Comparison of ENCODE assay signal across 19 cellular contexts in the genomic region with DNA sequence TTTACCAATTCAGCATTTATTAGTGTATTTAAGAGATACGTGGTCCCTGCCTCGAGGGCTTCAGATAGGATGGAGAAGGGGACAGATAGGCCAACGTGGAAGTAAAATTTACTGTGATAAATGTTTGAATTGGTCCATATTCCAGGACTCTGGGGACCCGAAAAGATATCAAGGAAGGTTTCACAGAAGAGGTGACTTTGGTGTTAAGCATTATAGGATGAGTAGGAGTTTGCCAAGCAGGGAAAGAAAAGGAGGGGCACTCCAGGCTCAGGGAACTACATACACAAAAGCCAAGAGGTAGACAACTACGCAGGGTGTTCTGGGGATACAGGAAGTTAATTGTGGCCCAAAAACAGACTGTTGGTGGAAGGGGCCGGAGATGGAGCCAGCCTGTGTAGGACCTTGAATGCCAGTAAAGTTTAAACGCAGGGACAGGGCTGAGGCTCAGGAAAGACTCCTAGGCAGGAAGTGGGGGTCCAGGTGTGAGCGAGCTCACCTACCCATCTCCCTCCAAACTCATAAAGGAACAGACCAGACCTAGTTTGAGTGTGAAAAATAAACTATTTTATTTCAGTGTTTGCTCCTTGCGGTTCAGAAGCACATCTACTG. TPM values are rescaled to one million over a fixed set of nuclear protein-coding genes. Genes with fewer than 3 reads are reported as not detected.
A peak's percentile ranks its signal among the peaks of the same experiment; 100 is the strongest.
DNase-seq lines count a peak whose midpoint lies in the region; ATAC-seq, FAIRE-seq and TF ChIP-seq lines count a peak whose summit lies in the region.
"Had no signal": no experiment of that assay in that cellular context is flagged by ENCODE, and none has a peak within 500 bp of the region (broad histone marks: within the 10 kb centered on the region; RNA-seq: fewer than 3 reads in every experiment).

No MANE protein-coding gene starts in this region.

- no peak overlapping the region for H2AFZ ChIP-seq in endothelial cell of umbilical vein (ENCODE audit: low read depth, low read length)

- peak; percentile 33 for FAIRE-seq in endothelial cell of umbilical vein (lab: Jason Lieb, UNC)
- FAIRE-seq: pancreas had no signal

- peak; percentile 23 for DNase-seq in activated CD4-positive, CD25-positive, alpha-beta regulatory T cell treated with anti-CD3 and anti-CD28 coated beads, Interleukin-2, amount 50 U/mL, for 72 hours
- no peak for DNase-seq in endothelial cell of umbilical vein (ENCODE audit: low read depth, low spot score)
- DNase-seq in mesenteric fat pad (ENCODE audit: low spot score) = peak; percentile 74
- DNase-seq in thoracic aorta (ENCODE audit: low spot score) = no peak
- DNase-seq in MV-4-11 (lab: John Stamatoyannopoulos, UW) = no peak
- no peak for DNase-seq in NCI-H187 treated with DMSO at 0.1 percent for 48 hours (lab: John Stamatoyannopoulos, UW)
- DNase-seq in iPS-NIHi7 (ENCODE audit: extremely low spot score) = no peak
- DNase-seq: activated CD4-positive, alpha-beta T cell treated with anti-CD3 and anti-CD28 coated beads for 1 hour; activated naive CD4-positive, alpha-beta T cell treated with Interleukin-2 at 50 U/mL for 16 hours; effector memory CD4-positive, alpha-beta T cell; KG1; mucosa of descending colon; NCI-H1105 treated with DMSO at 0.1 percent for 48 hours; stimulated activated CD4-positive, alpha-beta T cell treated with anti-CD3 and anti-CD28 coated beads, Interleukin-12 subunit alpha, Interleukin-12 subunit beta, amount 100 ng/mL, for 4 hours had no signal

- H3K36me3 ChIP-seq in endothelial cell of umbilical vein (ENCODE audit: control insufficient read depth in 2 of 2, extremely low read depth in 1 of 2, insufficient read depth in 2 of 2, low read length in 2 of 2) (peaks cover 18 to 37% of the 10 kb centered on the region in 2 experiments), thoracic aorta (peaks cover 24% of the 10 kb centered on the region)
- H3K36me3 ChIP-seq: breast epithelium, pancreas had no signal

- H3K9ac ChIP-seq in endothelial cell of umbilical vein (replicated peaks; ENCODE audit: extremely low read depth, insufficient read depth, low read length) = peak overlapping the region; percentile 33

- peaks cover 48% of the 10 kb centered on the region for H3K4me1 ChIP-seq in endothelial cell of umbilical vein (ENCODE audit: control insufficient read depth, extremely low read depth, insufficient read depth, low read length)
- peaks cover 25 to 50% of the 10 kb centered on the region in 2 donors for H3K4me1 ChIP-seq in thoracic aorta (ENCODE audit: control insufficient read depth in 1 of 2, low read depth in 2 of 2)
- H3K4me1 ChIP-seq: breast epithelium had no signal

- no peaks in the 10 kb centered on the region for H3K9me1 ChIP-seq in endothelial cell of umbilical vein (replicated peaks; ENCODE audit: control insufficient read depth, extremely low read depth, insufficient read depth, low read length)

- no peaks in the 10 kb centered on the region for H3K79me2 ChIP-seq in endothelial cell of umbilical vein (ENCODE audit: control insufficient read depth, insufficient read depth, low read length)

- H3K4me3 ChIP-seq in endothelial cell of umbilical vein (replicated peaks in 1 of 3; ENCODE audit: insufficient read depth in 1 of 3, low read depth in 1 of 3, low read length in 3 of 3) = no peak overlapping the region
- no peak overlapping the region for H3K4me3 ChIP-seq in thoracic aorta
- H3K4me3 ChIP-seq: breast epithelium, mucosa of descending colon, pancreas had no signal

- no peak for ATAC-seq in activated CD4-positive, CD25-positive, alpha-beta regulatory T cell treated with anti-CD3 and anti-CD28 coated beads, Interleukin-2, amount 50 U/mL, for 24 hours
- ATAC-seq in thoracic aorta (ENCODE audit: insufficient number of reproducible peaks, low FRiP score, low read depth) = no peak

- TF ChIP-seq CTCF in endothelial cell of umbilical vein (IDR thresholded peaks at IDR 0.05; ENCODE audit: extremely low read depth in 1 of 2, insufficient read depth in 1 of 2, low read depth in 1 of 2, low read length in 2 of 2) (no peak), thoracic aorta (IDR thresholded peaks at IDR 0.05) (no peak)

- TF ChIP-seq POLR2A in endothelial cell of umbilical vein (IDR thresholded peaks at IDR 0.05; ENCODE audit: low read depth, low read length) = no peak

- H3K27me3 ChIP-seq in endothelial cell of umbilical vein (ENCODE audit: control insufficient read depth in 2 of 2, insufficient read depth in 2 of 2, low read length in 2 of 2) (no peaks in the 10 kb centered on the region), thoracic aorta (replicated peaks; ENCODE audit: insufficient read depth) (no peaks in the 10 kb centered on the region)
- H3K27me3 ChIP-seq: breast epithelium, pancreas had no signal

- H3K4me2 ChIP-seq in endothelial cell of umbilical vein (ENCODE audit: insufficient read depth, low read length) = no peak overlapping the region

- dilution Hi-C loops in endothelial cell of umbilical vein (cut with MboI; ENCODE audit: extremely low pct_ligation_motif_present, low sequenced_read_pairs) = no loop called here

- H3K27ac ChIP-seq in endothelial cell of umbilical vein (ENCODE audit: insufficient read depth, low read depth, low read length) = peak overlapping the region; percentile 60
- H3K27ac ChIP-seq in thoracic aorta = peak overlapping the region; percentile 90 to 91
- H3K27ac ChIP-seq: 22Rv1, breast epithelium, HL-60 had no signal

- BruUV-seq in endothelial cell of umbilical vein (replicated peaks; lab: Mats Ljungman, UMichigan) = no TSS peak

- H3K9me3 ChIP-seq in endothelial cell of umbilical vein (replicated peaks; ENCODE audit: control insufficient read depth, insufficient read depth, low read length) (no peaks in the 10 kb centered on the region), thoracic aorta (no peaks in the 10 kb centered on the region)
- H3K9me3 ChIP-seq: breast epithelium, mucosa of descending colon, pancreas had no signal

- H4K20me1 ChIP-seq in endothelial cell of umbilical vein (replicated peaks; ENCODE audit: control insufficient read depth, extremely low read depth, insufficient read depth, low read length) = no peaks in the 10 kb centered on the region

- POLR2A ChIA-PET in endothelial cell of umbilical vein (lab: Charles Lee) = interaction anchor here (1.2 kb wide), 1 partner anchor 55 kb away, joined by 3 read pairs; no protein-coding TSS in a partner anchor

- intact Hi-C loops in endothelial cell of umbilical vein (cut with micrococcal nuclease) = loop anchor here (1.0 to 2.0 kb wide), 3 partner anchors 16 to 55 kb away; no protein-coding TSS in a partner anchor

- CTCF ChIA-PET in endothelial cell of umbilical vein (lab: Charles Lee) = interaction anchor here (1.0 to 8.4 kb wide), 9 partner anchors 11 to 93 kb away, joined by 3 to 104 read pairs (median 7); no protein-coding TSS in a partner anchor

TF ChIP-seq in endothelial cell of umbilical vein, 7 proteins besides CTCF, POLR2A, EP300 and RAD21:
- TF ChIP-seq POLR2AphosphoS5 (IDR thresholded peaks at IDR 0.05; ENCODE audit: insufficient read depth, low read depth, low read length) = peak; percentile 57
- no peak for TF ChIP-seq EZH2 (IDR thresholded peaks at IDR 0.05; ENCODE audit: borderline replicate concordance, low read depth, low read length, severe bottlenecking)

RNA-seq across cellular contexts. Expression of a gene that starts 37.0 kb away (rescaled TPM):
- total RNA-seq in endothelial cell of umbilical vein (708 and 868 TPM in 2 replicates), mesenteric fat pad (131 TPM), thoracic aorta (100 to 1,000 TPM; 371 to 755 TPM)
- polyA plus RNA-seq in endothelial cell of umbilical vein = 810 and 861 TPM in 2 replicates
- polyA plus RNA-seq in endothelial cell of umbilical vein (2011; cell fraction: cytosol; rRNA removed) = 710 and 739 TPM in 2 replicates
- 680 and 705 TPM in 2 replicates for polyA plus RNA-seq in endothelial cell of umbilical vein (2011; cell fraction: nucleus; rRNA removed)
- 931 and 1,022 TPM in 2 replicates for polyA plus RNA-seq in endothelial cell of umbilical vein (2012)
- 986 and 1,245 TPM in 2 replicates for polyA minus RNA-seq in endothelial cell of umbilical vein
- 21.3 TPM for polyA minus RNA-seq in endothelial cell of umbilical vein (2011; cell fraction: cytosol; rRNA and poly(A)+ RNA removed)
- 361 and 435 TPM in 2 replicates for polyA minus RNA-seq in endothelial cell of umbilical vein (2011; cell fraction: nucleus; rRNA and poly(A)+ RNA removed)

Comparison
In these comparisons a context has a peak if more than half of its experiments do, and no peak if none do; other contexts are left out.
1. DNase-seq: peak in activated CD4-positive, CD25-positive, alpha-beta regulatory T cell treated with anti-CD3 and anti-CD28 coated beads, Interleukin-2, amount 50 U/mL, for 72 hours (single experiment) and mesenteric fat pad (single experiment); none in endothelial cell of umbilical vein (single experiment), thoracic aorta (single experiment), MV-4-11 (single experiment), NCI-H187 treated with DMSO at 0.1 percent for 48 hours (single experiment) and iPS-NIHi7 (single experiment).